Comparison of ENCODE assay signal across 1 cellular context in genomic region chr10:131915990-131916766, GRCh38.
TF ChIP-seq lines count a peak whose summit lies in the region.

No MANE protein-coding gene starts in this region.

TF ChIP-seq in HepG2, 621 proteins besides CTCF, POLR2A, EP300 and RAD21:
- TF ChIP-seq ELF1 (CRISPR knock-in tag; IDR thresholded peaks at IDR 0.05), result no peak
- TF ChIP-seq ZBTB33 (CRISPR knock-in tag; IDR thresholded peaks at IDR 0.05), result peak; percentile 59; the same call in 1 of the 2 replicates
